In the genomic region with DNA sequence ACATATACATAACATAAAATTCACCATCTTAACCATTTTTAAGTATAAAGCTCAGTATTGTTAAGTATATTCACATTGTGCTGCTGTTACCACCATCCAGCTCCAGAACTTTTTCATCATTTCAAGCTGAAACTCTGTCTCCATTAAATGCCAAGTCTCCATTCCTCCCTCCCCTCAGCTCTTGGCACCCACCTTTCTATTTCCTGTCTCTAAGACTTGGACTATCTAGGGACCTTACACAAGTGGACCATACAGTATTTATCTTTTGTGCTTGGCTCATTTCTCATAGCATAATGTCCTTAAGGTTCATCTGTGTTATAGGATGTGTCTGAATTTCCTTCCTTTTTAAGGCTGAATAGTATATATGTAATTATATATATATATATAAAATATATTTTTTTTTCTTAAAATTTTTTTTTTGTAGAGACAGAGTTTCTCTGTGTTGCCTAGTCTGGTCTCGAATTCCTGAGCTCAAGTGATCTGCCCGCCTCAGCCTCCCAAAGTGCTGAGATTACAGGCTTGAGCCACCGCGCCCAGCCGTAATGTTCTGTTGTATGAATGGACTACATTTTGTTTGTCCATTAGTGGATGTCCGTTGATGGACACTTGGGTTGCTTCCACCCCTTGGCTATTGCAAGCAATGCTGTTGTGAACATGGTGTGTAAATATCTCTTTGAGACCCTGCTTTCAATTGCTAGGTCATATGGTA, we compare ENCODE assay signal across 1 cellular context.
TF ChIP-seq lines count a peak whose summit lies in the region.

No MANE protein-coding gene starts in this region.

TF ChIP-seq in H1, 55 proteins besides CTCF, POLR2A, EP300 and RAD21:
- no peak for TF ChIP-seq POLR2AphosphoS5 (IDR thresholded peaks at IDR 0.05; ENCODE audit: low read depth, low read length)
- TF ChIP-seq EZH2 (IDR thresholded peaks at IDR 0.05; ENCODE audit: low read depth, low read length, severe bottlenecking), result no peak
- no peak for TF ChIP-seq SIRT6 (IDR thresholded peaks at IDR 0.05; ENCODE audit: low read length)
- no peak for TF ChIP-seq HDAC2 (IDR thresholded peaks at IDR 0.05; ENCODE audit: borderline replicate concordance in 1 of 2, low read depth in 2 of 2, low read length in 2 of 2)
- TF ChIP-seq, protein P1, sequence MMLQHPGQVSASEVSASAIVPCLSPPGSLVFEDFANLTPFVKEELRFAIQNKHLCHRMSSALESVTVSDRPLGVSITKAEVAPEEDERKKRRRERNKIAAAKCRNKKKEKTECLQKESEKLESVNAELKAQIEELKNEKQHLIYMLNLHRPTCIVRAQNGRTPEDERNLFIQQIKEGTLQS (IDR thresholded peaks at IDR 0.05; ENCODE audit: insufficient read depth, low read depth, low read length), result no peak
